Comparison of ENCODE assay signal across 21 cellular contexts in genomic region chr11:103744496-103745153, GRCh38.
DNase-seq lines count a peak whose midpoint lies in the region; ATAC-seq, FAIRE-seq and TF ChIP-seq lines count a peak whose summit lies in the region.
"Had no signal": no experiment of that assay in that cellular context is flagged by ENCODE, and none has a peak within 500 bp of the region (broad histone marks: within the 10 kb centered on the region; RNA-seq: fewer than 3 reads in every experiment).

No MANE protein-coding gene starts in this region.

- H3K4me1 ChIP-seq in Peyer's patch: no peaks in the 10 kb centered on the region
- H3K4me1 ChIP-seq: colonic mucosa, foreskin keratinocyte, right atrium auricular region, uterus had no signal

- no peak for TF ChIP-seq CTCF in Peyer's patch (IDR thresholded peaks at IDR 0.05)

- no peak overlapping the region for H3K27ac ChIP-seq in Peyer's patch
- H3K27ac ChIP-seq: colonic mucosa, foreskin keratinocyte, right atrium auricular region, uterus had no signal

- no peak for TF ChIP-seq POLR2A in Peyer's patch (IDR thresholded peaks at IDR 0.05)

- no peak overlapping the region for H3K4me3 ChIP-seq in Peyer's patch
- H3K4me3 ChIP-seq: colonic mucosa, mucosa of descending colon, right atrium auricular region, uterus had no signal

- no peaks in the 10 kb centered on the region for H3K27me3 ChIP-seq in Peyer's patch
- H3K27me3 ChIP-seq: colonic mucosa, foreskin keratinocyte, right atrium auricular region, uterus had no signal

- H3K9me3 ChIP-seq in Peyer's patch: no peaks in the 10 kb centered on the region
- H3K9me3 ChIP-seq: colonic mucosa, mucosa of descending colon, SK-N-SH, uterus had no signal

- peak; percentile 35 for FAIRE-seq in GM19239 (lab: Jason Lieb, UNC)
- FAIRE-seq: A204.1, endothelial cell of umbilical vein had no signal

- no peaks in the 10 kb centered on the region for H3K36me3 ChIP-seq in Peyer's patch
- H3K36me3 ChIP-seq: colonic mucosa, right atrium auricular region, uterus had no signal

- ATAC-seq in HG02938 (IDR thresholded peaks at IDR 0.05; ENCODE audit: unreplicated experiment) (peak; percentile 70), GM21737 (IDR thresholded peaks at IDR 0.05; ENCODE audit: unreplicated experiment) (no peak)
- ATAC-seq: foreskin keratinocyte, mucosa of descending colon had no signal

- DNase-seq in DMS 273 (lab: John Stamatoyannopoulos, UW; ENCODE audit: unreplicated experiment) (peak; percentile 67), GM19239 (ENCODE audit: insufficient read length, low spot score) (no peak), NAMALWA (ENCODE audit: low spot score) (peak; percentile 76), NCI-H2029 treated with DMSO at 0.1 percent for 48 hours (lab: John Stamatoyannopoulos, UW) (no peak), NCI-H2107 (lab: John Stamatoyannopoulos, UW) (no peak), Peyer's patch (no peak)
- DNase-seq: activated naive CD4-positive, alpha-beta T cell treated with Interleukin-2 at 50 U/mL for 16 hours; activated T-cell treated with anti-CD3 and anti-CD28 coated beads for 4 hours; colonic mucosa; foreskin keratinocyte; GOT3; mucosa of descending colon; NCI-H146; OCI-M1; SK-N-SH; uterus had no signal

Comparison
In these comparisons a context has a peak if more than half of its experiments do, and no peak if none do; other contexts are left out.
1. DNase-seq: peak in DMS 273 (single experiment) and NAMALWA (single experiment); none in GM19239 (single experiment), NCI-H2029 treated with DMSO at 0.1 percent for 48 hours (single experiment), NCI-H2107 (single experiment) and Peyer's patch (0 of 3).